17 cellular contexts compared by ENCODE assay signal in genomic region chr18:26003391-26003790, GRCh38.
DNase-seq lines count a peak whose midpoint lies in the region; ATAC-seq and TF ChIP-seq lines count a peak whose summit lies in the region.
"Had no signal": no experiment of that assay in that cellular context is flagged by ENCODE, and none has a peak within 500 bp of the region (broad histone marks: within the 10 kb centered on the region; RNA-seq: fewer than 3 reads in every experiment).

No MANE protein-coding gene starts in this region.

- intact Hi-C loops in mucosa of descending colon (cut with DNase I, micrococcal nuclease): no loop called here

- no peak overlapping the region for H3K27ac ChIP-seq in suprapubic skin
- H3K27ac ChIP-seq: C4-2B, esophagus squamous epithelium, upper lobe of left lung, WERI-Rb-1 had no signal

- in situ Hi-C loops in GM13976 (cut with MboI; ENCODE audit: low sequenced_read_pairs, unreplicated experiment): no loop called here

- TF ChIP-seq POLR2A in suprapubic skin (IDR thresholded peaks at IDR 0.05): no peak

- peak; percentile 49 for ATAC-seq in mucosa of descending colon

- H3K9me3 ChIP-seq in mucosa of descending colon (no peaks in the 10 kb centered on the region), suprapubic skin (no peaks in the 10 kb centered on the region)
- H3K9me3 ChIP-seq: esophagus squamous epithelium, upper lobe of left lung had no signal

- H3K4me1 ChIP-seq in mucosa of descending colon (ENCODE audit: low read depth): no peaks in the 10 kb centered on the region
- no peaks in the 10 kb centered on the region for H3K4me1 ChIP-seq in suprapubic skin
- H3K4me1 ChIP-seq: esophagus squamous epithelium had no signal

- no peak for TF ChIP-seq EP300 in suprapubic skin (IDR thresholded peaks at IDR 0.05)

- peak; percentile 46 for DNase-seq in DMS79 treated with DMSO at 0.1 percent for 48 hours (lab: John Stamatoyannopoulos, UW)
- no peak for DNase-seq in DMS79 (lab: John Stamatoyannopoulos, UW)
- DNase-seq in NCI-H1105 (lab: John Stamatoyannopoulos, UW): peak; percentile 20
- peak; percentile 17 to 21 for DNase-seq in cardiac fibroblast (ENCODE audit: low read depth in 2 of 2)
- DNase-seq in mucosa of descending colon: peak in 1 of 3 donors; percentile 59
- no peak for DNase-seq in suprapubic skin (ENCODE audit: low spot score in 2 of 2)
- DNase-seq in GM13976 (ENCODE audit: low spot score): no peak
- DNase-seq in effector CD4-positive, alpha-beta T cell: no peak
- DNase-seq: activated CD8-positive, alpha-beta memory T cell treated with anti-CD3 and anti-CD28 coated beads for 24 hours; esophagus squamous epithelium; hippocampal formation; NCI-H1092; NCI-H446 treated with DMSO at 0.1 percent for 48 hours; stimulated activated naive CD4-positive, alpha-beta T cell; upper lobe of left lung; WERI-Rb-1 had no signal

- no peaks in the 10 kb centered on the region for H3K36me3 ChIP-seq in mucosa of descending colon (ENCODE audit: low read depth)
- H3K36me3 ChIP-seq in suprapubic skin: no peaks in the 10 kb centered on the region
- H3K36me3 ChIP-seq: esophagus squamous epithelium, upper lobe of left lung, WERI-Rb-1 had no signal

- no peaks in the 10 kb centered on the region for H3K27me3 ChIP-seq in suprapubic skin
- H3K27me3 ChIP-seq: esophagus squamous epithelium, upper lobe of left lung had no signal

- 78% methylated on average over 3 of the region's 3 CpGs for whole genome bisulfite sequencing in suprapubic skin

- H3K4me3 ChIP-seq in cardiac fibroblast (replicated peaks in 1 of 2; ENCODE audit: low read depth in 2 of 2, low read length in 2 of 2) (no peak overlapping the region), mucosa of descending colon (no peak overlapping the region), suprapubic skin (no peak overlapping the region)
- H3K4me3 ChIP-seq: esophagus squamous epithelium, upper lobe of left lung had no signal

- no peak for TF ChIP-seq CTCF in cardiac fibroblast (IDR thresholded peaks at IDR 0.05; ENCODE audit: low read depth, low read length)
- TF ChIP-seq CTCF in mucosa of descending colon (IDR thresholded peaks at IDR 0.05): no peak
- no peak for TF ChIP-seq CTCF in suprapubic skin (IDR thresholded peaks at IDR 0.05)
- no peak for TF ChIP-seq CTCF in GM13976 (IDR thresholded peaks at IDR 0.05; ENCODE audit: borderline replicate concordance, control extremely low read depth, extremely low read depth, insufficient read depth, missing control alignments)

Comparison
In these comparisons a context has a peak if more than half of its experiments do, and no peak if none do; other contexts are left out.
1. DNase-seq: peak in DMS79 treated with DMSO at 0.1 percent for 48 hours (single experiment), NCI-H1105 (single experiment) and cardiac fibroblast (2 of 2); none in DMS79 (single experiment), suprapubic skin (0 of 2), GM13976 (single experiment) and effector CD4-positive, alpha-beta T cell (single experiment).